In the genomic region with DNA sequence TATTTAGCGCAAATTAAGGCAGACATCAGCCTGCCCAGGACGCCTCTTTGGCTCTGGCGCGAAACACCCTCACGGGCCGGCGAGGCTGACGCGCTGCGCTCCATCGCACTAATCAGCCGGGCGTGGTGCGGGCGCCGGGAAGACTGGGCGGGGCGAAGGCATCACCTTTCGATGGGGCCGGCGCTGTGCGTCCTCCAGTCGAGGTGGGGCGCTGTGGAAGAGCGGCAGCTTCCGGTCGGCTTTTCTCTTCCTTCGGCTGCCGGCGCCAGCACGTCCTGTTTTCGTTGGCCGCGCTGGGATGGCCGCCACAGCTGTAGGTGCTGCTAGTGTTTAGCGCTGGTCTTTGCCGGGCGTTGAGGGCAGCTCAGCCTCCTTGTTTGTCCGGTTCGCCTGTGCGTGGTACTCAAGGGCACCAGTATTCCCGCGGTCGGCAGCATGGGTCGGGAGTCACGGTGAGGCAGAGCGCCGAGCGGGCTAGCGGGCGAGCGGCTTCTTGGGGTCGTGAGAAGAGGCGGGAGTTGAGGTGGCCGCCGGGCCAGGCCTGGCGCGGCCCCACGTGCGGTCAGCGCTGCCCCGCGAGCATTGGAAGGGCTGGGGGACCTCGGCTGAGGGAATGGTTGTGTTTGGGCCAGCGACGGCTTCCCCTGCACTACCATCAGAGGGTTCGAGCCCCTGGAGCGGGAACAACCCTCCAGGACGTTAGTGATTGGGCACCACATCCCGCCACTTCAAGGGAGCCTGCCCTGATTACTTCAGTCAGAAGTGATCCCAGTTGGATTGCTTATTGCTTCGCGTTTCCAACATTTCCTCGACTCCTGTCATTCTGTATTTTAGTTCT, we compare ENCODE assay signal across 8 cellular contexts. TPM values are rescaled to one million over a fixed set of nuclear protein-coding genes. Genes with fewer than 3 reads are reported as not detected.
DNase-seq lines count a peak whose midpoint lies in the region; ATAC-seq, FAIRE-seq and TF ChIP-seq lines count a peak whose summit lies in the region.

A gene with protein sequence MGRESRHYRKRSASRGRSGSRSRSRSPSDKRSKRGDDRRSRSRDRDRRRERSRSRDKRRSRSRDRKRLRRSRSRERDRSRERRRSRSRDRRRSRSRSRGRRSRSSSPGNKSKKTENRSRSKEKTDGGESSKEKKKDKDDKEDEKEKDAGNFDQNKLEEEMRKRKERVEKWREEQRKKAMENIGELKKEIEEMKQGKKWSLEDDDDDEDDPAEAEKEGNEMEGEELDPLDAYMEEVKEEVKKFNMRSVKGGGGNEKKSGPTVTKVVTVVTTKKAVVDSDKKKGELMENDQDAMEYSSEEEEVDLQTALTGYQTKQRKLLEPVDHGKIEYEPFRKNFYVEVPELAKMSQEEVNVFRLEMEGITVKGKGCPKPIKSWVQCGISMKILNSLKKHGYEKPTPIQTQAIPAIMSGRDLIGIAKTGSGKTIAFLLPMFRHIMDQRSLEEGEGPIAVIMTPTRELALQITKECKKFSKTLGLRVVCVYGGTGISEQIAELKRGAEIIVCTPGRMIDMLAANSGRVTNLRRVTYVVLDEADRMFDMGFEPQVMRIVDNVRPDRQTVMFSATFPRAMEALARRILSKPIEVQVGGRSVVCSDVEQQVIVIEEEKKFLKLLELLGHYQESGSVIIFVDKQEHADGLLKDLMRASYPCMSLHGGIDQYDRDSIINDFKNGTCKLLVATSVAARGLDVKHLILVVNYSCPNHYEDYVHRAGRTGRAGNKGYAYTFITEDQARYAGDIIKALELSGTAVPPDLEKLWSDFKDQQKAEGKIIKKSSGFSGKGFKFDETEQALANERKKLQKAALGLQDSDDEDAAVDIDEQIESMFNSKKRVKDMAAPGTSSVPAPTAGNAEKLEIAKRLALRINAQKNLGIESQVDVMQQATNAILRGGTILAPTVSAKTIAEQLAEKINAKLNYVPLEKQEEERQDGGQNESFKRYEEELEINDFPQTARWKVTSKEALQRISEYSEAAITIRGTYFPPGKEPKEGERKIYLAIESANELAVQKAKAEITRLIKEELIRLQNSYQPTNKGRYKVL (plus strand): TSS at position 276 of the 838 bp plus-strand sequence. CDS start 160 bp downstream, at position 436.

- peak within 1 kb of the TSS; percentile 85 to 86 for H3K9ac ChIP-seq in kidney (ENCODE audit: low read length in 2 of 2)

- peak; percentile 86 for TF ChIP-seq CTCF in kidney (IDR thresholded peaks at IDR 0.05; ENCODE audit: borderline replicate concordance, extremely low read depth, insufficient read depth)

- no peak for FAIRE-seq in kidney (lab: Jason Lieb, UNC)

- H3K36me3 ChIP-seq in kidney (ENCODE audit: control insufficient read depth in 1 of 2, insufficient read depth in 2 of 2, low read length in 2 of 2) = peaks cover 0 to 1% of the 10 kb centered on the region in 2 donors

- H3K4me3 ChIP-seq in kidney (ENCODE audit: low read length in 2 of 2) = peak within 1 kb of the TSS; percentile 93 to 95

- no peaks in the 10 kb centered on the region for H3K9me3 ChIP-seq in kidney (ENCODE audit: control insufficient read depth in 1 of 2, low read length in 2 of 2)

- peak; percentile 98 for DNase-seq in AG20443 (ENCODE audit: low spot score)
- peak; percentile 85 to 95 for DNase-seq in NCI-H446 (lab: John Stamatoyannopoulos, UW)
- peak; percentile 95 for DNase-seq in cerebellar cortex (ENCODE audit: low spot score)
- peak; percentile 97 for DNase-seq in kidney
- DNase-seq in stimulated activated CD4-positive, alpha-beta T cell treated with anti-CD3 and anti-CD28 coated beads, Interleukin-15, amount 100 ng/mL, for 24 hours = peak; percentile 98

- H3K4me1 ChIP-seq in kidney (ENCODE audit: control insufficient read depth in 1 of 2, insufficient read depth in 1 of 2, low read depth in 1 of 2, low read length in 2 of 2) = peaks cover 11 to 12% of the 10 kb centered on the region in 2 donors

- ATAC-seq in GM19025 (IDR thresholded peaks at IDR 0.05; ENCODE audit: low read depth, unreplicated experiment) = peak; percentile 97
- ATAC-seq in HG03342 (IDR thresholded peaks at IDR 0.05; ENCODE audit: unreplicated experiment) = peak; percentile 97
- peak; percentile 98 to 99 for ATAC-seq in activated CD4-positive, CD25-positive, alpha-beta regulatory T cell treated with anti-CD3 and anti-CD28 coated beads, Interleukin-2, amount 50 U/mL, for 24 hours

- intact Hi-C loops in kidney (cut with DNase I) = no loop called here

- peak within 1 kb of the TSS in 1 of 2 donors; percentile 32 for H3K27ac ChIP-seq in kidney (ENCODE audit: low read depth in 2 of 2, low read length in 2 of 2)

RNA-seq across cellular contexts. Expression of the gene that starts here (rescaled TPM):
- 39.7 TPM for total RNA-seq in kidney
- 11.3 TPM for polyA plus RNA-seq in kidney (ENCODE audit: insufficient read depth, low read depth, low replicate concordance)
